8 cellular contexts compared by ENCODE assay signal in genomic region chr5:35183243-35183955, GRCh38. TPM values are rescaled to one million over a fixed set of nuclear protein-coding genes. Genes with fewer than 3 reads are reported as not detected.
DNase-seq lines count a peak whose midpoint lies in the region; ATAC-seq and TF ChIP-seq lines count a peak whose summit lies in the region.

No MANE protein-coding gene starts in this region.

- H4K20me1 ChIP-seq in PC-3 (ENCODE audit: low read length), result no peaks in the 10 kb centered on the region

- no TSS peak for BruUV-seq in PC-3 (replicated peaks; lab: Mats Ljungman, UMichigan)

- H3K79me2 ChIP-seq in PC-3 (ENCODE audit: low read length), result no peaks in the 10 kb centered on the region

- no peak overlapping the region for H3K9ac ChIP-seq in PC-3 (ENCODE audit: low read length)

- H3K4me1 ChIP-seq in PC-3 (ENCODE audit: insufficient read depth, low read length), result no peaks in the 10 kb centered on the region

- intact Hi-C loops in PC-3 (cut with micrococcal nuclease), result loop anchor here (1.0 kb wide), 1 partner anchor 94 kb away; no protein-coding TSS in a partner anchor

- H3K4me2 ChIP-seq in PC-3 (ENCODE audit: low read length), result no peak overlapping the region

- H3K9me3 ChIP-seq in PC-3 (ENCODE audit: low read length), result no peaks in the 10 kb centered on the region

- peak; percentile 14 to 33 for DNase-seq in AML-193 (lab: John Stamatoyannopoulos, UW)
- DNase-seq in PC-3, result peak; percentile 72
- peak; percentile 7 for DNase-seq in dermis blood vessel endothelial cell
- DNase-seq in midbrain (lab: John Stamatoyannopoulos, UW), result peak; percentile 29
- DNase-seq in activated CD4-positive, CD25-positive, alpha-beta regulatory T cell (lab: John Stamatoyannopoulos, UW), result no peak
- DNase-seq in effector CD4-positive, alpha-beta T cell, result no peak

- no peaks in the 10 kb centered on the region; the same call in 1 of the 2 replicates for H3K36me3 ChIP-seq in PC-3 (ENCODE audit: low read depth, low read length)

- ATAC-seq in GM18858 (IDR thresholded peaks at IDR 0.05; ENCODE audit: unreplicated experiment), result peak; percentile 80
- peak; percentile 89 for ATAC-seq in HG03159 (IDR thresholded peaks at IDR 0.05; ENCODE audit: unreplicated experiment)
- ATAC-seq in PC-3, result peak; percentile 63; the same call in 1 of the 2 replicates

- no peaks in the 10 kb centered on the region for H3K9me2 ChIP-seq in PC-3 (replicated peaks; ENCODE audit: low read length)

- H3K27ac ChIP-seq in PC-3 (ENCODE audit: low read length), result no peak overlapping the region

- H3K27me3 ChIP-seq in PC-3 (ENCODE audit: low read length), result peaks cover 40% of the 10 kb centered on the region

- POLR2A ChIA-PET in PC-3 (lab: Charles Lee; ENCODE audit: unreplicated experiment), result no interaction called here

- H3K4me3 ChIP-seq in PC-3 (ENCODE audit: low read length), result no peak overlapping the region

- CTCF ChIA-PET in PC-3 (lab: Charles Lee), result interaction anchor here (0.6 kb wide), 1 partner anchor 35 kb away, joined by 3 read pairs; no protein-coding TSS in a partner anchor

- no peak overlapping the region for H2AFZ ChIP-seq in PC-3 (ENCODE audit: low read length)

- peak; percentile 83 for TF ChIP-seq CTCF in PC-3 (conservative IDR thresholded peaks at IDR 0.05; ENCODE audit: low read depth, low read length)

- no peaks in the 10 kb centered on the region for H3F3A ChIP-seq in PC-3 (ENCODE audit: low read length, unreplicated experiment)

RNA-seq across cellular contexts. Expression of gene PRLR, which starts 46.9 kb away (rescaled TPM):
- total RNA-seq in PC-3 (2014; rRNA removed), result 0.29 and 0.40 TPM in 2 replicates
- not detected in 2 replicates for total RNA-seq in dermis blood vessel endothelial cell

Comparison
In these comparisons a context has a peak if more than half of its experiments do, and no peak if none do; other contexts are left out.
1. DNase-seq: peak in AML-193 (2 of 2), PC-3 (single experiment), dermis blood vessel endothelial cell (single experiment) and midbrain (single experiment); none in activated CD4-positive, CD25-positive, alpha-beta regulatory T cell (0 of 4) and effector CD4-positive, alpha-beta T cell (single experiment).
2. Peak in every context shown above with its lines, with median percentiles within 50 percentile points of each other: ATAC-seq.